Comparison of ENCODE assay signal across 1 cellular context in the genomic region with DNA sequence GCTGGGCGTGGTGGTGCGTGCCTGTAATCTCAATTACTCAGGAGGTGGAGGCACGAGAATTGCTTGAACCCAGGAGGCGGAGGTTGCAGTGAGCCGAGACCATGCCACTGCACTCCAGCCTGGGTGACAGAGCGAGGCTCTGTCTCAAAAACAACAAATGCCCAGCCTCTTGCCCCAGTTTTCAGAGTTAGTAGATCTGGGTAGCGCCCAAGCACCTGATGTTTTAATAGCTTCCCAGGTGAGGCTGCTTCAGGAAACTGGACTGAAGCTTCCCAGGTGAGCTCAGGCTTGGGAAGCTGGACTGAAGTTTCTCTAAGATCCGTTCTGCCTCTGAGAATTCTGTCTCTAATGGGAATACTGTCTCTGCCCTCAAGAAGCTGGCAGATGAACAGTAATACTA.
TF ChIP-seq lines count a peak whose summit lies in the region.

No MANE protein-coding gene starts in this region.

TF ChIP-seq in WTC11, 78 proteins besides CTCF, POLR2A, EP300 and RAD21 (continued from another document):
- TF ChIP-seq FOXP1 (CRISPR knock-in tag; IDR thresholded peaks at IDR 0.05; ENCODE audit: borderline replicate concordance) (no peak), PRRX2 (CRISPR knock-in tag; IDR thresholded peaks at IDR 0.05) (no peak), EMX1 (CRISPR knock-in tag; IDR thresholded peaks at IDR 0.05) (no peak), FOXK1 (CRISPR knock-in tag; IDR thresholded peaks at IDR 0.05) (no peak), TEAD1 (CRISPR knock-in tag; IDR thresholded peaks at IDR 0.05) (no peak), ATF1 (CRISPR knock-in tag; IDR thresholded peaks at IDR 0.05) (no peak), CBFB (CRISPR knock-in tag; IDR thresholded peaks at IDR 0.05; ENCODE audit: low read depth) (no peak), KAT7 (CRISPR knock-in tag; IDR thresholded peaks at IDR 0.05; ENCODE audit: borderline replicate concordance) (no peak), ZNF232 (CRISPR knock-in tag; IDR thresholded peaks at IDR 0.05) (no peak), IRF2 (CRISPR knock-in tag; IDR thresholded peaks at IDR 0.05; ENCODE audit: borderline replicate concordance, low read depth) (no peak), MYBL2 (CRISPR knock-in tag; IDR thresholded peaks at IDR 0.05) (no peak)
- TF ChIP-seq, protein P1, sequence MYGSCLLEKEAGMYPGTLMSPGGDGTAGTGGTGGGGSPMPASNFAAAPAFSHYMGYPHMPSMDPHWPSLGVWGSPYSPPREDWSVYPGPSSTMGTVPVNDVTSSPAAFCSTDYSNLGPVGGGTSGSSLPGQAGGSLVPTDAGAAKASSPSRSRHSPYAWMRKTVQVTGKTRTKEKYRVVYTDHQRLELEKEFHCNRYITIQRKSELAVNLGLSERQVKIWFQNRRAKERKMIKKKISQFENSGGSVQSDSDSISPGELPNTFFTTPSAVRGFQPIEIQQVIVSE (CRISPR knock-in tag; IDR thresholded peaks at IDR 0.05; ENCODE audit: borderline replicate concordance): no peak
TF ChIP-seq in WTC11: peak in this region for 0.
